In the genomic region with DNA sequence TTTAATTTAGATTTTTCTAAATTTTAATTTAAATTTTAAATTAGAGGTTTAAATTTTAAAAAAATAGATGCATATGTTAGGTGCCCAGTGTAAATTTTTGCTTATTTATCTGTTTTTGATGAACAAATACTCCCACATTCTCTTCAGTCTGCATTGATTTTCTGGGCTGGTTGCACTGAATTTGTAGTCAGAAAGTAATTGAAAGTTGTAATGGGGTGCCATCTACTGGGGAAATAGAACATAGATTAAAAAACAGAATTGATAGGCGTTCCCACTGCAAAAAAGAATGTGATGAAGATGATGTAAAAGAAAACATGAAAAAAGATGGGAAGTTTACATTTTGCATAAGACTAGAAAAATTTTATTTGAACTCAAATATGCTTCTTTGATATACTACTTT, we compare ENCODE assay signal across 9 cellular contexts. TPM values are rescaled to one million over a fixed set of nuclear protein-coding genes. Genes with fewer than 3 reads are reported as not detected.
A peak's percentile ranks its signal among the peaks of the same experiment; 100 is the strongest.
DNase-seq lines count a peak whose midpoint lies in the region; ATAC-seq and TF ChIP-seq lines count a peak whose summit lies in the region.
"Had no signal": no experiment of that assay in that cellular context is flagged by ENCODE, and none has a peak within 500 bp of the region (broad histone marks: within the 10 kb centered on the region; RNA-seq: fewer than 3 reads in every experiment).

No MANE protein-coding gene starts in this region.

- no peak overlapping the region for H3K9ac ChIP-seq in OCI-LY3 (ENCODE audit: low read length)

- no peaks in the 10 kb centered on the region for H3K36me3 ChIP-seq in OCI-LY3 (replicated peaks; ENCODE audit: low read depth, low read length)
- H3K36me3 ChIP-seq: SJCRH30 had no signal

- no peaks in the 10 kb centered on the region for H4K20me1 ChIP-seq in OCI-LY3 (ENCODE audit: insufficient read depth, low read length)

- H2AFZ ChIP-seq in OCI-LY3 (ENCODE audit: low read depth, low read length): no peak overlapping the region

- TF ChIP-seq CTCF in OCI-LY3 (IDR thresholded peaks at IDR 0.05; ENCODE audit: low read depth, low read length) (peak; percentile 64), epithelial cell of esophagus (IDR thresholded peaks at IDR 0.05; ENCODE audit: insufficient read depth, low read depth, low read length, missing control alignments) (peak; percentile 53), progenitor cell of endocrine pancreas (IDR thresholded peaks at IDR 0.05; ENCODE audit: unreplicated experiment) (peak; percentile 78)

- H3K36me3 Mint-ChIP-seq in progenitor cell of endocrine pancreas (ENCODE audit: insufficient read depth): no peaks in the 10 kb centered on the region

- no peaks in the 10 kb centered on the region for H3K4me1 ChIP-seq in OCI-LY3 (ENCODE audit: low read length)
- H3K4me1 ChIP-seq: SJCRH30 had no signal

- no peak overlapping the region for H3K27ac Mint-ChIP-seq in progenitor cell of endocrine pancreas

- no peak overlapping the region for H3K4me2 ChIP-seq in OCI-LY3 (ENCODE audit: low read length)

- ATAC-seq in GM21723 (IDR thresholded peaks at IDR 0.05; ENCODE audit: unreplicated experiment): no peak
- no peak for ATAC-seq in HG02763 (IDR thresholded peaks at IDR 0.05; ENCODE audit: unreplicated experiment)

- no peaks in the 10 kb centered on the region for H3K79me2 ChIP-seq in OCI-LY3 (ENCODE audit: low read length)

- DNase-seq in DMS79 treated with DMSO at 0.1 percent for 48 hours (lab: John Stamatoyannopoulos, UW) (peak; percentile 7), HPDE6-E6E7 (ENCODE audit: extremely low spot score) (peak; percentile 20), epithelial cell of esophagus (ENCODE audit: low read depth) (peak; percentile 52), progenitor cell of endocrine pancreas (ENCODE audit: low spot score, unreplicated experiment) (no peak)
- no peak for DNase-seq in stimulated activated naive CD4-positive, alpha-beta T cell (lab: John Stamatoyannopoulos, UW)

- H3K4me3 Mint-ChIP-seq in progenitor cell of endocrine pancreas (ENCODE audit: low read depth): no peak overlapping the region

- peaks cover 4% of the 10 kb centered on the region for H3K27me3 Mint-ChIP-seq in progenitor cell of endocrine pancreas

- H3K27ac ChIP-seq in OCI-LY3 (ENCODE audit: low read length): no peak overlapping the region
- H3K27ac ChIP-seq: SJCRH30 had no signal

- H3K4me3 ChIP-seq in OCI-LY3 (ENCODE audit: low read length): no peak overlapping the region
- no peak overlapping the region for H3K4me3 ChIP-seq in epithelial cell of esophagus (ENCODE audit: low read length)
- H3K4me3 ChIP-seq: SJCRH30 had no signal

- H3K4me1 Mint-ChIP-seq in progenitor cell of endocrine pancreas (ENCODE audit: low read depth): peaks cover 5% of the 10 kb centered on the region

- H3K27me3 ChIP-seq in OCI-LY3 (ENCODE audit: low read depth, low read length): no peaks in the 10 kb centered on the region

- H3K9me3 ChIP-seq in OCI-LY3 (ENCODE audit: insufficient read depth, low read length): no peaks in the 10 kb centered on the region
- H3K9me3 ChIP-seq: SJCRH30 had no signal

- no peaks in the 10 kb centered on the region for H3K9me3 Mint-ChIP-seq in progenitor cell of endocrine pancreas (ENCODE audit: low read depth)

RNA-seq across cellular contexts. Expression of gene CCDC85A, which starts 51.7 kb away (rescaled TPM):
- 1.1 TPM in 2 replicates for total RNA-seq in progenitor cell of endocrine pancreas
- total RNA-seq: SJCRH30 had no signal

Comparison
In these comparisons a context has a peak if more than half of its experiments do, and no peak if none do; other contexts are left out.
1. DNase-seq: peak in DMS79 treated with DMSO at 0.1 percent for 48 hours (single experiment), HPDE6-E6E7 (single experiment) and epithelial cell of esophagus (single experiment); none in progenitor cell of endocrine pancreas (single experiment) and stimulated activated naive CD4-positive, alpha-beta T cell (0 of 6).
2. Peak in every context shown above with its lines, with median percentiles within 50 percentile points of each other: CTCF ChIP-seq.